Comparison of ENCODE assay signal across 13 cellular contexts in the genomic region with DNA sequence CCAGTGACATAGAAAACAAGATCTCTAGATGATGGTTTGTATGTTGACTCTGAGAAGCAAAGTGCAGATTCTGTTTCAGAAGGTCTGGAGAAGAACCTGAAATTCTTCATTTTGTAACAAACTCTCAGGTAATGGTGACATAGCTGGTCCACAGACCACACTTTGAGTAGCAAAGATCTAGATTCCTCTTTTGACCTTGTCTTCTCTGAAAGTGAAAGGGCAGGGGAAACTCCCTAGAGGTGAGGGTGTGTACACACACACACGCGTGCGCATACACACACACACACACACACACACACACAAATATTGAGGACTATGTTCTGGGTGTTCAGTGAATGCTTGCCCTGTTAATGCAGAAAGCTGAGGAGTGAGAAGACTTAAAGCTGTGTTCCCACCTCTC.
DNase-seq lines count a peak whose midpoint lies in the region; ATAC-seq and TF ChIP-seq lines count a peak whose summit lies in the region.
"Had no signal": no experiment of that assay in that cellular context is flagged by ENCODE, and none has a peak within 500 bp of the region (broad histone marks: within the 10 kb centered on the region; RNA-seq: fewer than 3 reads in every experiment).

No MANE protein-coding gene starts in this region.

- H3K4me3 ChIP-seq in GM06990 (replicated peaks; ENCODE audit: low read depth, low read length) (no peak overlapping the region), esophagus squamous epithelium (no peak overlapping the region), SJCRH30 (no peak overlapping the region), suprapubic skin (no peak overlapping the region)
- H3K4me3 ChIP-seq: breast epithelium, GM23338, thyroid gland had no signal

- H3K27me3 ChIP-seq in GM06990 (replicated peaks; ENCODE audit: control insufficient read depth, insufficient read depth, low read length) (no peaks in the 10 kb centered on the region), esophagus squamous epithelium (peaks cover 0 to 5% (median 2%) of the 10 kb centered on the region in 4 donors), SJCRH30 (0 out of 2 replicates have a peak, but pooled peaks cover 2% of the 10 kb centered on the region), suprapubic skin (no peaks in the 10 kb centered on the region)
- H3K27me3 ChIP-seq: thyroid gland had no signal

- DNase-seq in GM06990 (ENCODE audit: extremely low read depth, insufficient read length): peak; percentile 16
- DNase-seq in esophagus squamous epithelium (lab: John Stamatoyannopoulos, UW): no peak
- no peak for DNase-seq in AG08396 (ENCODE audit: low spot score)
- DNase-seq in SJCRH30: no peak
- DNase-seq in NCI-H748 treated with DMSO at 0.1 percent for 48 hours (lab: John Stamatoyannopoulos, UW): no peak
- DNase-seq in suprapubic skin (ENCODE audit: low spot score in 2 of 2): no peak
- DNase-seq: NCI-H1105; stimulated activated CD4-positive, alpha-beta T cell treated with anti-CD3 and anti-CD28 coated beads, Interleukin-2, amount 100 ng/mL, for 48 hours; thyroid gland had no signal

- no peaks in the 10 kb centered on the region for H3K36me3 ChIP-seq in GM06990 (ENCODE audit: control insufficient read depth, insufficient read depth, low read length)
- no peaks in the 10 kb centered on the region for H3K36me3 ChIP-seq in esophagus squamous epithelium
- H3K36me3 ChIP-seq in SJCRH30: no peaks in the 10 kb centered on the region
- H3K36me3 ChIP-seq in suprapubic skin: no peaks in the 10 kb centered on the region
- H3K36me3 ChIP-seq: breast epithelium, thyroid gland had no signal

- intact Hi-C loops in esophagus squamous epithelium (cut with DNase I): no loop called here

- TF ChIP-seq POLR2A in esophagus squamous epithelium (IDR thresholded peaks at IDR 0.05) (no peak), suprapubic skin (IDR thresholded peaks at IDR 0.05) (no peak)

- WGBS in esophagus squamous epithelium, 2 donors: 76% methylated on average over 3 of the region's 3 CpGs; no CpG with 5 or more reads in 1 of the 2 donors
- 86% methylated on average over 3 of the region's 3 CpGs for WGBS in suprapubic skin

- H3K9me3 ChIP-seq in esophagus squamous epithelium (no peaks in the 10 kb centered on the region), SJCRH30 (replicated peaks) (no peaks in the 10 kb centered on the region), suprapubic skin (no peaks in the 10 kb centered on the region)
- H3K9me3 ChIP-seq: breast epithelium, thyroid gland had no signal

- H3K4me1 ChIP-seq in esophagus squamous epithelium: peaks cover 0 to 19% (median 7%) of the 10 kb centered on the region in 3 donors
- peaks cover 15% of the 10 kb centered on the region for H3K4me1 ChIP-seq in SJCRH30
- peaks cover 11% of the 10 kb centered on the region for H3K4me1 ChIP-seq in suprapubic skin
- H3K4me1 ChIP-seq: breast epithelium, thyroid gland had no signal

- TF ChIP-seq EP300 in suprapubic skin (IDR thresholded peaks at IDR 0.05): no peak

- ATAC-seq in GM19328 (IDR thresholded peaks at IDR 0.05; ENCODE audit: unreplicated experiment): peak; percentile 41
- ATAC-seq in HG02973 (IDR thresholded peaks at IDR 0.05; ENCODE audit: unreplicated experiment): peak; percentile 58
- ATAC-seq: GM23338 had no signal

- H3K27ac ChIP-seq in esophagus squamous epithelium (peak overlapping the region in 3 of 4 donors; percentile 62 to 72 (median 68)), SJCRH30 (no peak overlapping the region), suprapubic skin (no peak overlapping the region)
- H3K27ac ChIP-seq: thyroid gland had no signal

- no peak for TF ChIP-seq CTCF in GM06990 (IDR thresholded peaks at IDR 0.05; ENCODE audit: insufficient read depth, low read length, poor library complexity, severe bottlenecking)
- no peak for TF ChIP-seq CTCF in esophagus squamous epithelium (IDR thresholded peaks at IDR 0.05)
- TF ChIP-seq CTCF in suprapubic skin (IDR thresholded peaks at IDR 0.05): no peak

Comparison
In these comparisons a context has a peak if more than half of its experiments do, and no peak if none do; other contexts are left out.
1. H3K27ac ChIP-seq: peak in esophagus squamous epithelium (3 of 4); none in SJCRH30 (single experiment) and suprapubic skin (single experiment).